1 cellular context compared by ENCODE assay signal in genomic region chr14:64504897-64505771, GRCh38.
TF ChIP-seq lines count a peak whose summit lies in the region.

No MANE protein-coding gene starts in this region.

TF ChIP-seq in HepG2, 621 proteins besides CTCF, POLR2A, EP300 and RAD21 (continued from another document):
- no peak for TF ChIP-seq FOSL1 (CRISPR knock-in tag; IDR thresholded peaks at IDR 0.05; ENCODE audit: borderline replicate concordance)
- TF ChIP-seq DPF2 (CRISPR knock-in tag; IDR thresholded peaks at IDR 0.05; ENCODE audit: borderline replicate concordance, low read depth): no peak
- no peak for TF ChIP-seq TIGD3 (CRISPR knock-in tag; IDR thresholded peaks at IDR 0.05; ENCODE audit: borderline replicate concordance)
- no peak for TF ChIP-seq ZNF256 (CRISPR knock-in tag; conservative IDR thresholded peaks at IDR 0.05)
- TF ChIP-seq ZSCAN22 (CRISPR knock-in tag; IDR thresholded peaks at IDR 0.05): no peak
- TF ChIP-seq ZNF589 (CRISPR knock-in tag; conservative IDR thresholded peaks at IDR 0.05): no peak
- TF ChIP-seq SALL2 (CRISPR knock-in tag; IDR thresholded peaks at IDR 0.05): no peak
- no peak for TF ChIP-seq ZNF710 (CRISPR knock-in tag; IDR thresholded peaks at IDR 0.05; ENCODE audit: borderline replicate concordance)
- TF ChIP-seq SP4 (CRISPR knock-in tag; IDR thresholded peaks at IDR 0.05): peak; percentile 52
- TF ChIP-seq ASH2L (IDR thresholded peaks at IDR 0.05; ENCODE audit: insufficient read length, low read depth, low read length): peak; percentile 88
- no peak for TF ChIP-seq IRF1 (CRISPR knock-in tag; IDR thresholded peaks at IDR 0.05; ENCODE audit: low read depth)
- no peak for TF ChIP-seq ZNF660 (CRISPR knock-in tag; IDR thresholded peaks at IDR 0.05; ENCODE audit: borderline replicate concordance, low read depth)
- TF ChIP-seq ZNF770 (CRISPR knock-in tag; IDR thresholded peaks at IDR 0.05): peak; percentile 26; the same call in 1 of the 2 replicates
- no peak for TF ChIP-seq RXRA (CRISPR knock-in tag; IDR thresholded peaks at IDR 0.05)
- TF ChIP-seq MYC (CRISPR knock-in tag; IDR thresholded peaks at IDR 0.05; ENCODE audit: borderline replicate concordance): peak; percentile 2; the same call in 1 of the 2 replicates
- no peak for TF ChIP-seq GRHL1 (CRISPR knock-in tag; conservative IDR thresholded peaks at IDR 0.05)
- TF ChIP-seq ZNF607 (CRISPR knock-in tag; IDR thresholded peaks at IDR 0.05; ENCODE audit: borderline replicate concordance): no peak
- peak; percentile 45; the same call in 1 of the 2 replicates for TF ChIP-seq ZNF7 (CRISPR knock-in tag; IDR thresholded peaks at IDR 0.05)
- no peak for TF ChIP-seq ZNF354B (CRISPR knock-in tag; IDR thresholded peaks at IDR 0.05)
- no peak for TF ChIP-seq ZNF777 (CRISPR knock-in tag; IDR thresholded peaks at IDR 0.05)
- no peak for TF ChIP-seq NR2F6 (IDR thresholded peaks at IDR 0.05)
- no peak for TF ChIP-seq NR2F6 (CRISPR knock-in tag; IDR thresholded peaks at IDR 0.05)
- no peak for TF ChIP-seq ZNF431 (CRISPR knock-in tag; IDR thresholded peaks at IDR 0.05; ENCODE audit: borderline replicate concordance, low read depth)
- TF ChIP-seq EED (CRISPR knock-in tag; IDR thresholded peaks at IDR 0.05): no peak
- no peak for TF ChIP-seq MED1 (CRISPR knock-in tag; IDR thresholded peaks at IDR 0.05)
- no peak for TF ChIP-seq SKI (IDR thresholded peaks at IDR 0.05; ENCODE audit: partially characterized antibody)
- TF ChIP-seq NFE2 (CRISPR knock-in tag; IDR thresholded peaks at IDR 0.05): no peak
- no peak for TF ChIP-seq SIX1 (CRISPR knock-in tag; IDR thresholded peaks at IDR 0.05; ENCODE audit: borderline replicate concordance)
- TF ChIP-seq ZNF576 (CRISPR knock-in tag; IDR thresholded peaks at IDR 0.05): no peak
- peak; percentile 15 for TF ChIP-seq AGO2 (optimal IDR thresholded peaks at IDR 0.05; ENCODE audit: low read depth, low read length)
- no peak for TF ChIP-seq PCBP1 (IDR thresholded peaks at IDR 0.05; ENCODE audit: borderline replicate concordance, low read depth, low read length)
- no peak for TF ChIP-seq GMEB1 (CRISPR knock-in tag; IDR thresholded peaks at IDR 0.05; ENCODE audit: borderline replicate concordance)
- no peak for TF ChIP-seq ZNF207 (IDR thresholded peaks at IDR 0.05; ENCODE audit: borderline replicate concordance)
- TF ChIP-seq ZNF362 (CRISPR knock-in tag; IDR thresholded peaks at IDR 0.05; ENCODE audit: borderline replicate concordance): 0 out of 2 replicates have a peak, but pooled peaks have one; percentile 7
- TF ChIP-seq ZNF34 (CRISPR knock-in tag; IDR thresholded peaks at IDR 0.05; ENCODE audit: borderline replicate concordance): no peak
- no peak for TF ChIP-seq ATF4 (CRISPR knock-in tag; IDR thresholded peaks at IDR 0.05)
- no peak for TF ChIP-seq CBX1 (IDR thresholded peaks at IDR 0.05; ENCODE audit: low read depth)
